ENCODE assay signal across 1 cellular context in the genomic region with DNA sequence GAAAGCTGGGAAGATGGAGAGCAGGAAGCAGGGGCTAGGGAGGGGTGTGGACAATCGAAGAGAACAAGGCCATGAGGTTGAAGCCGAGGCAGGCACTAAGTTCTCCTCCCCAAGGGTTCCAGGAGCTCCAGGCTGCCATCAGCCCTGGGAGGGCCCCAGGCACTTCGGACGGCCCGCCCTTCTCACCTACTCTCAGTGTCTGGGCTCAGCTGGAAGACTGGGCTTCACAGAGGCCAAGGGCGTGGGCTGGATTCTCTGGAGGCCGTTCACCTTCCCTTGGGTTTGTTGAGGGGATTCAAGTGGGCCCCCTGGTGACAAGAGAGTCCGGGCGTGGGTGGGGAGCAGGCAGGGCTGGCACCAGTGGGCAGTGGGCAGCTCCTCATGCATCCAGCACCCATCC.
TF ChIP-seq lines count a peak whose summit lies in the region.

No MANE protein-coding gene starts in this region.

TF ChIP-seq in HEK293, 187 proteins besides CTCF, POLR2A, EP300 and RAD21 (continued from another document):
- TF ChIP-seq, protein P1, sequence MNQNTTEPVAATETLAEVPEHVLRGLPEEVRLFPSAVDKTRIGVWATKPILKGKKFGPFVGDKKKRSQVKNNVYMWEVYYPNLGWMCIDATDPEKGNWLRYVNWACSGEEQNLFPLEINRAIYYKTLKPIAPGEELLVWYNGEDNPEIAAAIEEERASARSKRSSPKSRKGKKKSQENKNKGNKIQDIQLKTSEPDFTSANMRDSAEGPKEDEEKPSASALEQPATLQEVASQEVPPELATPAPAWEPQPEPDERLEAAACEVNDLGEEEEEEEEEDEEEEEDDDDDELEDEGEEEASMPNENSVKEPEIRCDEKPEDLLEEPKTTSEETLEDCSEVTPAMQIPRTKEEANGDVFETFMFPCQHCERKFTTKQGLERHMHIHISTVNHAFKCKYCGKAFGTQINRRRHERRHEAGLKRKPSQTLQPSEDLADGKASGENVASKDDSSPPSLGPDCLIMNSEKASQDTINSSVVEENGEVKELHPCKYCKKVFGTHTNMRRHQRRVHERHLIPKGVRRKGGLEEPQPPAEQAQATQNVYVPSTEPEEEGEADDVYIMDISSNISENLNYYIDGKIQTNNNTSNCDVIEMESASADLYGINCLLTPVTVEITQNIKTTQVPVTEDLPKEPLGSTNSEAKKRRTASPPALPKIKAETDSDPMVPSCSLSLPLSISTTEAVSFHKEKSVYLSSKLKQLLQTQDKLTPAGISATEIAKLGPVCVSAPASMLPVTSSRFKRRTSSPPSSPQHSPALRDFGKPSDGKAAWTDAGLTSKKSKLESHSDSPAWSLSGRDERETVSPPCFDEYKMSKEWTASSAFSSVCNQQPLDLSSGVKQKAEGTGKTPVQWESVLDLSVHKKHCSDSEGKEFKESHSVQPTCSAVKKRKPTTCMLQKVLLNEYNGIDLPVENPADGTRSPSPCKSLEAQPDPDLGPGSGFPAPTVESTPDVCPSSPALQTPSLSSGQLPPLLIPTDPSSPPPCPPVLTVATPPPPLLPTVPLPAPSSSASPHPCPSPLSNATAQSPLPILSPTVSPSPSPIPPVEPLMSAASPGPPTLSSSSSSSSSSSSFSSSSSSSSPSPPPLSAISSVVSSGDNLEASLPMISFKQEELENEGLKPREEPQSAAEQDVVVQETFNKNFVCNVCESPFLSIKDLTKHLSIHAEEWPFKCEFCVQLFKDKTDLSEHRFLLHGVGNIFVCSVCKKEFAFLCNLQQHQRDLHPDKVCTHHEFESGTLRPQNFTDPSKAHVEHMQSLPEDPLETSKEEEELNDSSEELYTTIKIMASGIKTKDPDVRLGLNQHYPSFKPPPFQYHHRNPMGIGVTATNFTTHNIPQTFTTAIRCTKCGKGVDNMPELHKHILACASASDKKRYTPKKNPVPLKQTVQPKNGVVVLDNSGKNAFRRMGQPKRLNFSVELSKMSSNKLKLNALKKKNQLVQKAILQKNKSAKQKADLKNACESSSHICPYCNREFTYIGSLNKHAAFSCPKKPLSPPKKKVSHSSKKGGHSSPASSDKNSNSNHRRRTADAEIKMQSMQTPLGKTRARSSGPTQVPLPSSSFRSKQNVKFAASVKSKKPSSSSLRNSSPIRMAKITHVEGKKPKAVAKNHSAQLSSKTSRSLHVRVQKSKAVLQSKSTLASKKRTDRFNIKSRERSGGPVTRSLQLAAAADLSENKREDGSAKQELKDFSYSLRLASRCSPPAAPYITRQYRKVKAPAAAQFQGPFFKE (tag by site-specific recombination; IDR thresholded peaks at IDR 0.05; ENCODE audit: borderline replicate concordance) = no peak
- TF ChIP-seq, protein P2, sequence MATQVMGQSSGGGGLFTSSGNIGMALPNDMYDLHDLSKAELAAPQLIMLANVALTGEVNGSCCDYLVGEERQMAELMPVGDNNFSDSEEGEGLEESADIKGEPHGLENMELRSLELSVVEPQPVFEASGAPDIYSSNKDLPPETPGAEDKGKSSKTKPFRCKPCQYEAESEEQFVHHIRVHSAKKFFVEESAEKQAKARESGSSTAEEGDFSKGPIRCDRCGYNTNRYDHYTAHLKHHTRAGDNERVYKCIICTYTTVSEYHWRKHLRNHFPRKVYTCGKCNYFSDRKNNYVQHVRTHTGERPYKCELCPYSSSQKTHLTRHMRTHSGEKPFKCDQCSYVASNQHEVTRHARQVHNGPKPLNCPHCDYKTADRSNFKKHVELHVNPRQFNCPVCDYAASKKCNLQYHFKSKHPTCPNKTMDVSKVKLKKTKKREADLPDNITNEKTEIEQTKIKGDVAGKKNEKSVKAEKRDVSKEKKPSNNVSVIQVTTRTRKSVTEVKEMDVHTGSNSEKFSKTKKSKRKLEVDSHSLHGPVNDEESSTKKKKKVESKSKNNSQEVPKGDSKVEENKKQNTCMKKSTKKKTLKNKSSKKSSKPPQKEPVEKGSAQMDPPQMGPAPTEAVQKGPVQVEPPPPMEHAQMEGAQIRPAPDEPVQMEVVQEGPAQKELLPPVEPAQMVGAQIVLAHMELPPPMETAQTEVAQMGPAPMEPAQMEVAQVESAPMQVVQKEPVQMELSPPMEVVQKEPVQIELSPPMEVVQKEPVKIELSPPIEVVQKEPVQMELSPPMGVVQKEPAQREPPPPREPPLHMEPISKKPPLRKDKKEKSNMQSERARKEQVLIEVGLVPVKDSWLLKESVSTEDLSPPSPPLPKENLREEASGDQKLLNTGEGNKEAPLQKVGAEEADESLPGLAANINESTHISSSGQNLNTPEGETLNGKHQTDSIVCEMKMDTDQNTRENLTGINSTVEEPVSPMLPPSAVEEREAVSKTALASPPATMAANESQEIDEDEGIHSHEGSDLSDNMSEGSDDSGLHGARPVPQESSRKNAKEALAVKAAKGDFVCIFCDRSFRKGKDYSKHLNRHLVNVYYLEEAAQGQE (tag by site-specific recombination; IDR thresholded peaks at IDR 0.05) = no peak
TF ChIP-seq in HEK293: peak in this region for 3.
